1 cellular context compared by ENCODE assay signal in genomic region chr9:86282077-86282978, GRCh38.
TF ChIP-seq lines count a peak whose summit lies in the region.

ISCA1 (minus strand) TSS chr9:86282538; CDS start chr9:86282458, 80 bp downstream.

TF ChIP-seq in GM12878, 131 proteins besides CTCF, POLR2A, EP300 and RAD21 (continued from another document and continues in another):
- no peak for TF ChIP-seq BCL3 (IDR thresholded peaks at IDR 0.05; ENCODE audit: borderline replicate concordance, insufficient read depth, low read depth, low read length, poor library complexity, severe bottlenecking)
- no peak for TF ChIP-seq ZNF217 (IDR thresholded peaks at IDR 0.05)
- peak; percentile 88 for TF ChIP-seq PBX3 (IDR thresholded peaks at IDR 0.05; ENCODE audit: insufficient replicate concordance, low read depth, low read length)
- TF ChIP-seq HSF1 (IDR thresholded peaks at IDR 0.05; ENCODE audit: low read depth, low read length): no peak
- TF ChIP-seq JUND (IDR thresholded peaks at IDR 0.05; ENCODE audit: low read depth, low read length): no peak
- peak; percentile 86 for TF ChIP-seq TAF1 (IDR thresholded peaks at IDR 0.05; ENCODE audit: borderline replicate concordance, low read depth, low read length)
- peak; percentile 36; the same call in 1 of the 2 replicates for TF ChIP-seq CBFB (IDR thresholded peaks at IDR 0.05; ENCODE audit: low read depth)
- no peak for TF ChIP-seq RBBP5 (conservative IDR thresholded peaks at IDR 0.05)
- no peak for TF ChIP-seq MTA2 (IDR thresholded peaks at IDR 0.05; ENCODE audit: low read depth)
- no peak; the same call in 1 of the 2 replicates for TF ChIP-seq RELB (IDR thresholded peaks at IDR 0.05; ENCODE audit: low read depth)
- no peak for TF ChIP-seq IRF4 (IDR thresholded peaks at IDR 0.05; ENCODE audit: low read depth, low read length)
- TF ChIP-seq CBX3 (IDR thresholded peaks at IDR 0.05; ENCODE audit: borderline replicate concordance, low read depth): no peak
- no peak for TF ChIP-seq POU2F2 (IDR thresholded peaks at IDR 0.05; ENCODE audit: borderline replicate concordance, low read depth, low read length)
- no peak for TF ChIP-seq SMARCA5 (IDR thresholded peaks at IDR 0.05)
- TF ChIP-seq ZNF24 (IDR thresholded peaks at IDR 0.05): no peak
- no peak for TF ChIP-seq E4F1 (IDR thresholded peaks at IDR 0.05; ENCODE audit: borderline replicate concordance, partially characterized antibody)
- TF ChIP-seq BMI1 (IDR thresholded peaks at IDR 0.05; ENCODE audit: borderline replicate concordance): no peak
- TF ChIP-seq ATF3 (IDR thresholded peaks at IDR 0.05; ENCODE audit: borderline replicate concordance, extremely low read depth, low read depth, low read length): no peak
- TF ChIP-seq SMC3 (IDR thresholded peaks at IDR 0.05; ENCODE audit: borderline replicate concordance, low read length): no peak
- TF ChIP-seq EED (IDR thresholded peaks at IDR 0.05; ENCODE audit: low read depth): no peak
- no peak for TF ChIP-seq SKIL (IDR thresholded peaks at IDR 0.05; ENCODE audit: low read depth, poor library complexity, severe bottlenecking)
- no peak for TF ChIP-seq MTA3 (IDR thresholded peaks at IDR 0.05; ENCODE audit: borderline replicate concordance, low read length)
- TF ChIP-seq ASH2L (IDR thresholded peaks at IDR 0.05; ENCODE audit: borderline replicate concordance, low read depth): no peak
- TF ChIP-seq RUNX3 (IDR thresholded peaks at IDR 0.05; ENCODE audit: low read length): peak; percentile 22; the same call in 1 of the 2 replicates
- no peak for TF ChIP-seq ZSCAN29 (IDR thresholded peaks at IDR 0.05)
- TF ChIP-seq EGR1 (IDR thresholded peaks at IDR 0.05; ENCODE audit: borderline replicate concordance in 1 of 2, low read depth in 2 of 2, low read length in 2 of 2): peak; percentile 37 to 85; a peak in 2 of 3 replicates
- no peak for TF ChIP-seq YBX1 (IDR thresholded peaks at IDR 0.05)
- TF ChIP-seq TCF7 (IDR thresholded peaks at IDR 0.05; ENCODE audit: borderline replicate concordance): no peak
- TF ChIP-seq DPF2 (IDR thresholded peaks at IDR 0.05): no peak; the same call in 1 of the 2 replicates
- no peak for TF ChIP-seq ZBTB33 (IDR thresholded peaks at IDR 0.05)
- TF ChIP-seq ZNF207 (IDR thresholded peaks at IDR 0.05; ENCODE audit: borderline replicate concordance): peak; percentile 92
- TF ChIP-seq E2F4 (IDR thresholded peaks at IDR 0.05; ENCODE audit: low read depth, low read length): no peak
- TF ChIP-seq MLLT1 (IDR thresholded peaks at IDR 0.05): peak; percentile 83; the same call in 1 of the 2 replicates
- 0 out of 2 replicates have a peak, but pooled peaks have one; percentile 62 for TF ChIP-seq STAT1 (conservative IDR thresholded peaks at IDR 0.05)
- TF ChIP-seq CEBPZ (IDR thresholded peaks at IDR 0.05; ENCODE audit: low read depth, low read length): no peak
- no peak for TF ChIP-seq RCOR1 (conservative IDR thresholded peaks at IDR 0.05; ENCODE audit: low read depth, low read length)
- no peak for TF ChIP-seq SUZ12 (IDR thresholded peaks at IDR 0.05; ENCODE audit: unreplicated experiment)
- no peak for TF ChIP-seq IRF3 (IDR thresholded peaks at IDR 0.05)
- peak; percentile 57; the same call in 1 of the 2 replicates for TF ChIP-seq TARDBP (IDR thresholded peaks at IDR 0.05; ENCODE audit: borderline replicate concordance)
- TF ChIP-seq HCFC1 (IDR thresholded peaks at IDR 0.05; ENCODE audit: low read length): peak; percentile 83
- peak; percentile 74 for TF ChIP-seq SIX5 (IDR thresholded peaks at IDR 0.05; ENCODE audit: low read depth, low read length, severe bottlenecking)
